Comparison of ENCODE assay signal across 19 cellular contexts in the genomic region with DNA sequence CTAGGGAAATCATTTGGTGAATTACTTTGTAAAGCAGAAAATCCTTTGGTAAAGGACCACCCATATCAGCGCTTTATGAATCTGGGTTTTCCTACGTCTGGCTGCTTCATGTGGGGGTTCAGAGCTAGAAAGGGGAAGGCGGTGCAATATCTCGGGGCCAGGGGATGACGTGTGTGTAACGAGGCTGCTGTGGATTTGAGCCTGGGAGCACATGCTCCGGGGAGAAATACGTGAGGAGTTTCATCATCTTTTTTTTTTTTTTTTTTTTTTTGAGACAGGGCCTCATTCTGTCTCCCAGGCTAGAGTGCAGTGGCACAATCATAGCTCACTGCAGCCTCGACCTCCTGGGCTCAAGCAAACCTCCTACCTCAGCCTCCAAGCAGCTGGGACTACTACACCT. TPM values are rescaled to one million over a fixed set of nuclear protein-coding genes. Genes with fewer than 3 reads are reported as not detected.
DNase-seq lines count a peak whose midpoint lies in the region; ATAC-seq and TF ChIP-seq lines count a peak whose summit lies in the region.
"Had no signal": no experiment of that assay in that cellular context is flagged by ENCODE, and none has a peak within 500 bp of the region (broad histone marks: within the 10 kb centered on the region; RNA-seq: fewer than 3 reads in every experiment).

No MANE protein-coding gene starts in this region.

- H3K4me3 ChIP-seq in HL-60 (replicated peaks; ENCODE audit: insufficient read depth, low read length) (no peak overlapping the region), mesendoderm (ENCODE audit: low read length) (no peak overlapping the region), stomach (no peak overlapping the region)
- H3K4me3 ChIP-seq: body of pancreas, heart right ventricle, upper lobe of left lung had no signal

- no peak overlapping the region for H3K4me2 ChIP-seq in mesendoderm (ENCODE audit: low read length)

- peaks cover 8% of the 10 kb centered on the region for H3K4me1 Mint-ChIP-seq in CD14-positive monocyte
- H3K4me1 Mint-ChIP-seq: activated CD4-positive, alpha-beta T cell treated with anti-CD3 and anti-CD28 coated beads, Interleukin-2, amount 10 ng/mL, durations not matched to agents 24 days and 14 days had no signal

- H3K56ac ChIP-seq in mesendoderm (ENCODE audit: low read length), result peak overlapping the region; percentile 42

- peaks cover 0 to 3% (median 0%) of the 10 kb centered on the region in 7 donors for H3K9me3 Mint-ChIP-seq in CD14-positive monocyte
- H3K9me3 Mint-ChIP-seq: activated CD4-positive, alpha-beta T cell treated with anti-CD3 and anti-CD28 coated beads, Interleukin-2, amount 10 ng/mL, durations not matched to agents 24 days and 14 days; activated naive CD8-positive, alpha-beta T cell treated with anti-CD3 and anti-CD28 coated beads, Interleukin-2, amount 10 ng/mL, durations not matched to agents 7 days and 5 days; activated T-helper 2 cell treated with anti-CD3 and anti-CD28 coated beads, Interferon-gamma antibody, Interleukin-2, Interleukin-4, amounts not matched to agents 10 μg/mL and 5 μg/mL and 100 μg/mL, durations not matched to agents 14 hours and 24 hours and 36 hours had no signal

- intact Hi-C loops in CD14-positive monocyte (cut with micrococcal nuclease), result loop anchor here in 1 of 2 donors (10.0 kb wide), 1 partner anchor 261 kb away; no protein-coding TSS in a partner anchor
- intact Hi-C loops in stomach (cut with DNase I; ENCODE audit: low total_unique reads), result no loop called here

- H2BK5ac ChIP-seq in mesendoderm (ENCODE audit: low read length), result no peak overlapping the region

- no peak overlapping the region for H4K5ac ChIP-seq in mesendoderm (ENCODE audit: low read length)

- no peak overlapping the region for H2BK120ac ChIP-seq in mesendoderm (ENCODE audit: low read depth, low read length)

- TF ChIP-seq CTCF in CD14-positive monocyte (IDR thresholded peaks at IDR 0.05) (no peak), HL-60 (IDR thresholded peaks at IDR 0.05; ENCODE audit: insufficient read depth, low read length) (no peak), stomach (IDR thresholded peaks at IDR 0.05) (no peak)

- H3K79me2 ChIP-seq in mesendoderm (ENCODE audit: control insufficient read depth, insufficient read depth, low read length), result no peaks in the 10 kb centered on the region

- H2BK15ac ChIP-seq in mesendoderm (replicated peaks; ENCODE audit: low read depth), result no peak overlapping the region

- H3K36me3 ChIP-seq in mesendoderm (ENCODE audit: control insufficient read depth, insufficient read depth, low read length) (no peaks in the 10 kb centered on the region), stomach (no peaks in the 10 kb centered on the region)
- H3K36me3 ChIP-seq: heart right ventricle, upper lobe of left lung had no signal

- H3K79me1 ChIP-seq in mesendoderm (ENCODE audit: low read length), result no peaks in the 10 kb centered on the region

- no peak overlapping the region for H3K18ac ChIP-seq in mesendoderm (ENCODE audit: low read length)

- no peak overlapping the region for H3K4ac ChIP-seq in mesendoderm (ENCODE audit: low read depth, low read length)

- H3K4me3 Mint-ChIP-seq in CD14-positive monocyte, result no peak overlapping the region
- H3K4me3 Mint-ChIP-seq: activated CD4-positive, alpha-beta T cell treated with anti-CD3 and anti-CD28 coated beads, Interleukin-2, amount 10 ng/mL, durations not matched to agents 24 days and 14 days; activated CD8-positive, alpha-beta memory T cell treated with anti-CD3 and anti-CD28 coated beads, Interleukin-2, amount 10 ng/mL, durations not matched to agents 7 days and 5 days; activated naive CD8-positive, alpha-beta T cell treated with anti-CD3 and anti-CD28 coated beads, Interleukin-2, amount 10 ng/mL, durations not matched to agents 7 days and 5 days had no signal

- H3K27me3 Mint-ChIP-seq in CD14-positive monocyte (ENCODE audit: low read depth in 3 of 3), result peaks cover 0 to 10% (median 8%) of the 10 kb centered on the region in 3 donors

- no peak overlapping the region for H3K9ac ChIP-seq in mesendoderm (ENCODE audit: low read length)

- no peak for TF ChIP-seq EP300 in stomach (IDR thresholded peaks at IDR 0.05)

- H3K9me3 ChIP-seq in stomach, result no peaks in the 10 kb centered on the region
- H3K9me3 ChIP-seq: body of pancreas, Caco-2, heart right ventricle, upper lobe of left lung had no signal

- no peak for ATAC-seq in HG02588 (IDR thresholded peaks at IDR 0.05; ENCODE audit: unreplicated experiment)
- ATAC-seq: activated CD8-positive, alpha-beta memory T cell treated with anti-CD3 and anti-CD28 coated beads, Interleukin-2, amount 10 ng/mL, durations not matched to agents 7 days and 5 days; heart right ventricle had no signal

- no CpG with 5 or more reads among the region's 9 CpGs for WGBS in mesendoderm (ENCODE audit: extremely low coverage, insufficient coverage, low lambda C conversion rate)
- 73 to 87% (median 82%) methylated on average over 9 of the region's 9 CpGs for WGBS in stomach, 5 donors

- DNase-seq in CD14-positive monocyte (ENCODE audit: low spot score) (peak; percentile 62), HL-60 (ENCODE audit: low read depth in 1 of 2, low spot score in 1 of 2) (peak; percentile 54 to 74), amniotic epithelial cell (ENCODE audit: low read depth) (peak; percentile 86), mesendoderm (no peak), RPMI8226 (no peak), stomach (no peak)
- DNase-seq: activated CD4-positive, alpha-beta T cell treated with anti-CD3 and anti-CD28 coated beads, Interleukin-2, amount 10 ng/mL, durations not matched to agents 24 days and 14 days; activated CD8-positive, alpha-beta memory T cell treated with anti-CD3 and anti-CD28 coated beads, Interleukin-2, amount 10 ng/mL, durations not matched to agents 7 days and 5 days; activated naive CD8-positive, alpha-beta T cell treated with anti-CD3 and anti-CD28 coated beads, Interleukin-2, amount 10 ng/mL, durations not matched to agents 7 days and 5 days; body of pancreas; Caco-2; EL; heart right ventricle; NCI-H187 treated with DMSO at 0.1 percent for 48 hours; occipital lobe; stimulated activated CD4-positive, alpha-beta T cell treated with anti-CD3 and anti-CD28 coated beads, Interleukin-12 subunit alpha, Interleukin-12 subunit beta, amount 100 ng/mL, for 4 hours; upper lobe of left lung had no signal

- H2AK5ac ChIP-seq in mesendoderm (ENCODE audit: low read length), result no peak overlapping the region

- no peaks in the 10 kb centered on the region for H3K27me3 ChIP-seq in HL-60 (ENCODE audit: insufficient read depth, poor library complexity, severe bottlenecking)
- no peaks in the 10 kb centered on the region for H3K27me3 ChIP-seq in mesendoderm (ENCODE audit: insufficient read depth, low read length, poor library complexity)
- no peaks in the 10 kb centered on the region for H3K27me3 ChIP-seq in stomach
- H3K27me3 ChIP-seq: body of pancreas, heart right ventricle, upper lobe of left lung had no signal

- H3K27ac Mint-ChIP-seq in CD14-positive monocyte, result peak overlapping the region in 2 of 7 donors; percentile 42 to 63
- H3K27ac Mint-ChIP-seq: activated CD4-positive, alpha-beta T cell treated with anti-CD3 and anti-CD28 coated beads, Interleukin-2, amount 10 ng/mL, durations not matched to agents 24 days and 14 days; activated CD8-positive, alpha-beta memory T cell treated with anti-CD3 and anti-CD28 coated beads, Interleukin-2, amount 10 ng/mL, durations not matched to agents 7 days and 5 days; activated naive CD8-positive, alpha-beta T cell treated with anti-CD3 and anti-CD28 coated beads, Interleukin-2, amount 10 ng/mL, durations not matched to agents 7 days and 5 days; activated T-helper 2 cell treated with anti-CD3 and anti-CD28 coated beads, Interferon-gamma antibody, Interleukin-2, Interleukin-4, amounts not matched to agents 10 μg/mL and 5 μg/mL and 100 μg/mL, durations not matched to agents 14 hours and 24 hours and 36 hours had no signal

- H3K23ac ChIP-seq in mesendoderm (ENCODE audit: low read length), result no peak overlapping the region

- H3K27ac ChIP-seq in HL-60 (replicated peaks) (peak overlapping the region; percentile 27; the same call in 1 of the 2 replicates), mesendoderm (ENCODE audit: low read depth, low read length) (no peak overlapping the region), stomach (no peak overlapping the region)
- H3K27ac ChIP-seq: body of pancreas, heart right ventricle, upper lobe of left lung had no signal

- H3K4me1 ChIP-seq in mesendoderm (ENCODE audit: control insufficient read depth, low read depth, low read length), result no peaks in the 10 kb centered on the region
- peaks cover 0 to 7% (median 0%) of the 10 kb centered on the region in 4 donors for H3K4me1 ChIP-seq in stomach
- H3K4me1 ChIP-seq: body of pancreas had no signal

- H4K8ac ChIP-seq in mesendoderm (ENCODE audit: low read depth, low read length), result no peak overlapping the region

- H3K36me3 Mint-ChIP-seq in CD14-positive monocyte, result no peaks in the 10 kb centered on the region
- H3K36me3 Mint-ChIP-seq: activated CD8-positive, alpha-beta memory T cell treated with anti-CD3 and anti-CD28 coated beads, Interleukin-2, amount 10 ng/mL, durations not matched to agents 7 days and 5 days; activated naive CD8-positive, alpha-beta T cell treated with anti-CD3 and anti-CD28 coated beads, Interleukin-2, amount 10 ng/mL, durations not matched to agents 7 days and 5 days had no signal

- TF ChIP-seq POLR2A in stomach (IDR thresholded peaks at IDR 0.05), result no peak

RNA-seq across cellular contexts. Expression of a gene that starts 3.5 kb away (rescaled TPM):
- polyA plus RNA-seq in CD14-positive monocyte (not detected), stomach (1 to 10 TPM in 1 of 3 donors, under 1 TPM in 2; 0.31 to 1.5 (median 0.38) TPM)
- 0.07 TPM for polyA plus RNA-seq in mesendoderm (2013, experiment 1 of 2)
- 0.06 TPM for polyA plus RNA-seq in mesendoderm (2013, experiment 2 of 2)
- total RNA-seq in stomach, result under 1 TPM in 1 of 5 donors, not detected in 4; 0.92 TPM
- total RNA-seq: activated CD4-positive, alpha-beta T cell treated with anti-CD3 and anti-CD28 coated beads, Interleukin-2, amount 10 ng/mL, durations not matched to agents 24 days and 14 days; activated CD8-positive, alpha-beta memory T cell treated with anti-CD3 and anti-CD28 coated beads, Interleukin-2, amount 10 ng/mL, durations not matched to agents 7 days and 5 days; activated naive CD8-positive, alpha-beta T cell treated with anti-CD3 and anti-CD28 coated beads, Interleukin-2, amount 10 ng/mL, durations not matched to agents 7 days and 5 days; activated T-helper 2 cell treated with anti-CD3 and anti-CD28 coated beads, Interferon-gamma antibody, Interleukin-2, Interleukin-4, amounts not matched to agents 10 μg/mL and 5 μg/mL and 100 μg/mL, durations not matched to agents 14 hours and 24 hours and 36 hours; body of pancreas; Caco-2 had no signal

RNA-seq across cellular contexts. Expression of a gene that starts 27.4 kb away (rescaled TPM):
- polyA plus RNA-seq in CD14-positive monocyte, result under 1 TPM; 0.16 to 0.71 TPM
- 20.3 TPM for polyA plus RNA-seq in mesendoderm (2013, experiment 1 of 2)
- 21.0 TPM for polyA plus RNA-seq in mesendoderm (2013, experiment 2 of 2)
- total RNA-seq in stomach, result 10 to 100 TPM in 1 of 5 donors, 1 to 10 TPM in 3, not detected in 1; 4.9 to 17.4 (median 6.5) TPM
- 1 to 10 TPM; 4.9 to 7.1 (median 5.5) TPM for polyA plus RNA-seq in stomach

Comparison
In these comparisons a context has a peak if more than half of its experiments do, and no peak if none do; other contexts are left out.
1. DNase-seq: peak in CD14-positive monocyte (single experiment), HL-60 (2 of 2) and amniotic epithelial cell (single experiment); none in mesendoderm (single experiment), RPMI8226 (single experiment) and stomach (single experiment).